Comparison of ENCODE assay signal across 1 cellular context in genomic region chr11:83816572-83817187, GRCh38.
TF ChIP-seq lines count a peak whose summit lies in the region.

No MANE protein-coding gene starts in this region.

TF ChIP-seq in HCT116, 20 proteins besides CTCF, POLR2A, EP300 and RAD21 (continued from another document):
- TF ChIP-seq ZNF274 (IDR thresholded peaks at IDR 0.05; ENCODE audit: low read depth, low read length) (no peak), SRF (IDR thresholded peaks at IDR 0.05; ENCODE audit: low read depth) (no peak), POLR2AphosphoS5 (IDR thresholded peaks at IDR 0.05; ENCODE audit: low read depth, low read length) (no peak), REST (IDR thresholded peaks at IDR 0.05; ENCODE audit: low read depth) (no peak), FOSL1 (IDR thresholded peaks at IDR 0.05; ENCODE audit: low read depth) (no peak)
